Comparison of ENCODE assay signal across 8 cellular contexts in the genomic region with DNA sequence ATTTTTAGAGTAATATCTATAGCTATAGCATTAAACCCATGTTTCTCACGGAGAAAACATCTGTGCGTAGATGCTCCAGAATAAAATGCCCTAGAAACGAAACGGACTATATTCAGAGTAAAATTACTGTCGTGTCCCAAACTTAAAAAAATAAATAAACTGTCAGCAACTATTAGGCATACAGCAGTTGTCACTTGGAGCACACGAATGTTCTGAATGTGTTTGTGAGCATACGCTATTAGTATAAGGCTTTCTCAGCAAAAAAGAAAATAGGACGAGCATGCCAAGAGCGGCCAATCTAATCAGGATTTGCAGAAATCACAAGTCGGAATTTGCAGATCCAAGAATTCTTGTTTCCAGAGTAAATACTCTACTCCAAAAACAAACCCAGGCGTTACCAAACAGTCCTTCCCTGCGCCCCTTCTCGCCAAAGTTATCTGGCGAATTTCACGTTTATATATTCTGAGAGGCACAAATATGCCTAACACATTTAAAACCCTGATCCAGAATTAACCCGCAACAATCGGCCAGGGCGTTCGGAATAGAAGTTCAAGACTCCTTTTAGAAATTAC. TPM values are rescaled to one million over a fixed set of nuclear protein-coding genes. Genes with fewer than 3 reads are reported as not detected.
DNase-seq lines count a peak whose midpoint lies in the region; ATAC-seq and TF ChIP-seq lines count a peak whose summit lies in the region.

No MANE protein-coding gene starts in this region.

- peak overlapping the region; percentile 97 for H3K4me3 Mint-ChIP-seq in neural progenitor cell

- no peaks in the 10 kb centered on the region for H3K27me3 ChIP-seq in Peyer's patch
- H3K27me3 ChIP-seq in neural progenitor cell = peaks cover 16% of the 10 kb centered on the region

- no peaks in the 10 kb centered on the region for H3K9me3 ChIP-seq in ES-I3 (ENCODE audit: control insufficient read depth, insufficient read depth, low read length)
- no peaks in the 10 kb centered on the region for H3K9me3 ChIP-seq in Peyer's patch
- H3K9me3 ChIP-seq in neural progenitor cell (ENCODE audit: low read depth) = no peaks in the 10 kb centered on the region

- peak overlapping the region; percentile 67 for H3K9ac ChIP-seq in ES-I3 (ENCODE audit: low read depth, low read length)
- peak overlapping the region; percentile 55 for H3K9ac ChIP-seq in neural progenitor cell

- peak overlapping the region; percentile 93 for H3K27ac Mint-ChIP-seq in neural progenitor cell

- no peaks in the 10 kb centered on the region; the same call in 1 of the 2 replicates for H3K36me3 ChIP-seq in ES-I3 (ENCODE audit: insufficient read depth, low read length)
- peaks cover 0 to 4% (median 0%) of the 10 kb centered on the region in 3 donors for H3K36me3 ChIP-seq in Peyer's patch
- H3K36me3 ChIP-seq in neural progenitor cell = no peaks in the 10 kb centered on the region

- H3K4me2 ChIP-seq in neural progenitor cell = peak overlapping the region; percentile 75

- DNase-seq in Peyer's patch = no peak
- no peak for DNase-seq in epithelial cell of prostate (ENCODE audit: low read depth, low spot score)
- DNase-seq in neural progenitor cell (ENCODE audit: low spot score) = no peak
- DNase-seq in sciatic nerve (ENCODE audit: low spot score) = no peak
- no peak for DNase-seq in DMS153 (lab: John Stamatoyannopoulos, UW)
- no peak for DNase-seq in NOMO-1 treated with dmso at 0.1 percent for 144 hours (lab: John Stamatoyannopoulos, UW; ENCODE audit: unreplicated experiment)
- DNase-seq in NCI-H446 (lab: John Stamatoyannopoulos, UW) = no peak

- ATAC-seq in sciatic nerve = no peak

- H3K4me3 ChIP-seq in Peyer's patch (peak overlapping the region; percentile 55 to 91 (median 68)), neural progenitor cell (peak overlapping the region; percentile 63)

- TF ChIP-seq CTCF in Peyer's patch (IDR thresholded peaks at IDR 0.05) (no peak), neural progenitor cell (IDR thresholded peaks at IDR 0.05) (no peak)

- H3K4me1 Mint-ChIP-seq in neural progenitor cell = peaks cover 28% of the 10 kb centered on the region

- H4K20me1 ChIP-seq in neural progenitor cell (ENCODE audit: low read depth) = no peaks in the 10 kb centered on the region

- H3K36me3 Mint-ChIP-seq in neural progenitor cell = peaks cover 10% of the 10 kb centered on the region

- peak overlapping the region; percentile 57 to 92 (median 86) for H3K27ac ChIP-seq in Peyer's patch
- peak overlapping the region; percentile 89 for H3K27ac ChIP-seq in epithelial cell of prostate
- no peak overlapping the region for H3K27ac ChIP-seq in neural progenitor cell

- intact Hi-C loops in sciatic nerve (cut with DNase I) = no loop called here

- peaks cover 20% of the 10 kb centered on the region for H3F3A ChIP-seq in neural progenitor cell (ENCODE audit: low read depth)

- H3K4me1 ChIP-seq in ES-I3 (ENCODE audit: insufficient read depth, low read length) (peaks cover 10% of the 10 kb centered on the region), Peyer's patch (peaks cover 0 to 20% (median 0%) of the 10 kb centered on the region in 4 donors), neural progenitor cell (peaks cover 16% of the 10 kb centered on the region)

- peak overlapping the region; percentile 11 for H2AFZ ChIP-seq in neural progenitor cell (replicated peaks)

- H3K9me3 Mint-ChIP-seq in neural progenitor cell = peaks cover 2% of the 10 kb centered on the region

- peaks cover 6% of the 10 kb centered on the region for H3K27me3 Mint-ChIP-seq in neural progenitor cell (ENCODE audit: insufficient read depth, low read depth)

- peaks cover 40% of the 10 kb centered on the region for H3K79me2 ChIP-seq in neural progenitor cell (ENCODE audit: low read depth)

- no peak for TF ChIP-seq POLR2A in Peyer's patch (IDR thresholded peaks at IDR 0.05)

RNA-seq across cellular contexts. Expression of gene PTPN21, which starts 0.8 kb away (rescaled TPM):
- total RNA-seq in Peyer's patch (10 to 100 TPM; 15.7 to 20.8 (median 17.6) TPM), neural progenitor cell (ENCODE audit: low replicate concordance) (10.1 and 11.7 TPM in 2 replicates), sciatic nerve (55.7 TPM)

RNA-seq across cellular contexts. Expression of gene ZC3H14, which starts 8.9 kb away (rescaled TPM):
- total RNA-seq in Peyer's patch = 10 to 100 TPM; 62.9 to 93.3 (median 65.9) TPM
- total RNA-seq in neural progenitor cell (ENCODE audit: low replicate concordance) = 116 and 140 TPM in 2 replicates
- total RNA-seq in sciatic nerve = 65.6 TPM
